7 cellular contexts compared by ENCODE assay signal in the genomic region with DNA sequence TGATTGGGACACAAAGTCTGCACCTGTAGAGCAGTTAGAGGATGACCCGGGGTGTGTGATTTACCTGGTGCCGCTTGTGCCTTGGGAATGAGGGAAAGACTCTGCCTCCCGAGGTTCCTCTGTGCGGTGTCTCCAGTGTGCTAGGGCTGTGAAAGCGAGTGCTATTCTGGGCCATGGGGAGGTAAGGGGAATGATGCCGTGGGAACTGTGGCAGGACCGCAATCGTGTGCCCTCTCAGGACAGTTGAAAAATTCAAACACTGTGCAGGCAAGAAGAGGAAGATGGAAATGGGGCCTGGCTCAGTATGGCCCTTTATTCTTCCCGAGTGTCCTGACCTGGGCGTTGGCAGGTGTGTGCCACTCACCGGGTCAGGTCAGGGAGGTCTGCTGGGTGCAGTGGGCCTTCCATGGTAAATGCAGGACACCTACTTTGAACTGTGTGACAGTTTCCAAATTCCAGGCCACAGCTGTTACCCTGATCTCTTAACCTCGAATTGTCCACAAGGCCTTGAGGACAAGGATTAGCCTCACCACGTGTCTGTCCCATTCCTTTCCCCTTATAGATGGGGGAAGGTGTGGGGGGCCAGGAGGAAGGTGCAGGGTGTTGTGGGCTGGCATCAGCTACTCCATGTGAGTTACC. TPM values are rescaled to one million over a fixed set of nuclear protein-coding genes. Genes with fewer than 3 reads are reported as not detected.
DNase-seq lines count a peak whose midpoint lies in the region; ATAC-seq and TF ChIP-seq lines count a peak whose summit lies in the region.

No MANE protein-coding gene starts in this region.

- H3K9me3 Mint-ChIP-seq in activated T-helper 1 cell treated with anti-CD3 and anti-CD28 coated beads, Interleukin-12 subunit alpha, Interleukin-12 subunit beta, Interleukin-2, Interleukin-4 antibody, amounts not matched to agents 30 ng/mL and 10 ng/mL and 1 ng/mL, durations not matched to agents 14 hours and 24 hours and 36 hours = no peaks in the 10 kb centered on the region
- no peaks in the 10 kb centered on the region for H3K9me3 Mint-ChIP-seq in stimulated activated memory B cell treated with anti-CD40 and anti-IgM and Interleukin-4, amounts not matched to agents 10 μg/mL and 1 μg/mL and 100 μg/mL, for 72 hours

- H3K9ac ChIP-seq in iPS-15b (ENCODE audit: low read depth, low read length) = peak overlapping the region; percentile 90

- H3K27ac ChIP-seq in HL-60 (replicated peaks) = peak overlapping the region; percentile 99

- peaks cover 2% of the 10 kb centered on the region for H3K27me3 Mint-ChIP-seq in activated T-helper 1 cell treated with anti-CD3 and anti-CD28 coated beads, Interleukin-12 subunit alpha, Interleukin-12 subunit beta, Interleukin-2, Interleukin-4 antibody, amounts not matched to agents 30 ng/mL and 10 ng/mL and 1 ng/mL, durations not matched to agents 14 hours and 24 hours and 36 hours (ENCODE audit: insufficient read depth)
- no peaks in the 10 kb centered on the region for H3K27me3 Mint-ChIP-seq in stimulated activated memory B cell treated with anti-CD40 and anti-IgM and Interleukin-4, amounts not matched to agents 10 μg/mL and 1 μg/mL and 100 μg/mL, for 72 hours

- ATAC-seq in stimulated activated memory B cell treated with anti-CD40 and anti-IgM and Interleukin-4, amounts not matched to agents 10 μg/mL and 1 μg/mL and 100 μg/mL, for 72 hours = no peak
- ATAC-seq in HG03378 (IDR thresholded peaks at IDR 0.05; ENCODE audit: unreplicated experiment) = no peak

- H3K27ac Mint-ChIP-seq in activated T-helper 1 cell treated with anti-CD3 and anti-CD28 coated beads, Interleukin-12 subunit alpha, Interleukin-12 subunit beta, Interleukin-2, Interleukin-4 antibody, amounts not matched to agents 30 ng/mL and 10 ng/mL and 1 ng/mL, durations not matched to agents 14 hours and 24 hours and 36 hours = peak overlapping the region; percentile 80
- H3K27ac Mint-ChIP-seq in stimulated activated memory B cell treated with anti-CD40 and anti-IgM and Interleukin-4, amounts not matched to agents 10 μg/mL and 1 μg/mL and 100 μg/mL, for 72 hours = peak overlapping the region; percentile 72

- DNase-seq in HL-60 (ENCODE audit: low read depth in 1 of 2, low spot score in 1 of 2) (no peak), NCI-H1417 treated with DMSO at 0.1 percent for 48 hours (lab: John Stamatoyannopoulos, UW) (no peak), NCI-H748 treated with DMSO at 0.1 percent for 48 hours (lab: John Stamatoyannopoulos, UW) (no peak)
- no peak for DNase-seq in activated T-helper 1 cell treated with anti-CD3 and anti-CD28 coated beads, Interleukin-12 subunit alpha, Interleukin-12 subunit beta, Interleukin-2, Interleukin-4 antibody, amounts not matched to agents 30 ng/mL and 10 ng/mL and 1 ng/mL, durations not matched to agents 14 hours and 24 hours and 36 hours (ENCODE audit: low spot score)

- H3K27me3 ChIP-seq in HL-60 (ENCODE audit: insufficient read depth, poor library complexity, severe bottlenecking) = no peaks in the 10 kb centered on the region
- no peaks in the 10 kb centered on the region for H3K27me3 ChIP-seq in iPS-15b (ENCODE audit: control insufficient read depth, insufficient read depth, low read length)

- H3K36me3 ChIP-seq in iPS-15b (ENCODE audit: control insufficient read depth, insufficient read depth, low read length) = peaks cover 39% of the 10 kb centered on the region

- peak overlapping the region; percentile 92 for H3K4me3 Mint-ChIP-seq in activated T-helper 1 cell treated with anti-CD3 and anti-CD28 coated beads, Interleukin-12 subunit alpha, Interleukin-12 subunit beta, Interleukin-2, Interleukin-4 antibody, amounts not matched to agents 30 ng/mL and 10 ng/mL and 1 ng/mL, durations not matched to agents 14 hours and 24 hours and 36 hours
- peak overlapping the region; percentile 80 for H3K4me3 Mint-ChIP-seq in stimulated activated memory B cell treated with anti-CD40 and anti-IgM and Interleukin-4, amounts not matched to agents 10 μg/mL and 1 μg/mL and 100 μg/mL, for 72 hours

- intact Hi-C loops in activated T-helper 1 cell treated with anti-CD3 and anti-CD28 coated beads, Interleukin-12 subunit alpha, Interleukin-12 subunit beta, Interleukin-2, Interleukin-4 antibody, amounts not matched to agents 30 ng/mL and 10 ng/mL and 1 ng/mL, durations not matched to agents 14 hours and 24 hours and 36 hours (cut with micrococcal nuclease) = no loop called here

- H3K4me1 ChIP-seq in iPS-15b (ENCODE audit: control insufficient read depth, insufficient read depth, low read length) = no peaks in the 10 kb centered on the region

- peaks cover 21% of the 10 kb centered on the region for H3K4me1 Mint-ChIP-seq in activated T-helper 1 cell treated with anti-CD3 and anti-CD28 coated beads, Interleukin-12 subunit alpha, Interleukin-12 subunit beta, Interleukin-2, Interleukin-4 antibody, amounts not matched to agents 30 ng/mL and 10 ng/mL and 1 ng/mL, durations not matched to agents 14 hours and 24 hours and 36 hours (ENCODE audit: low read depth)
- peaks cover 47% of the 10 kb centered on the region for H3K4me1 Mint-ChIP-seq in stimulated activated memory B cell treated with anti-CD40 and anti-IgM and Interleukin-4, amounts not matched to agents 10 μg/mL and 1 μg/mL and 100 μg/mL, for 72 hours

- H3K4me3 ChIP-seq in HL-60 (replicated peaks; ENCODE audit: insufficient read depth, low read length) (peak overlapping the region; percentile 83), iPS-15b (ENCODE audit: low read depth, low read length) (peak overlapping the region; percentile 88)

- TF ChIP-seq CTCF in HL-60 (IDR thresholded peaks at IDR 0.05; ENCODE audit: insufficient read depth, low read length) = no peak

- H3K36me3 Mint-ChIP-seq in activated T-helper 1 cell treated with anti-CD3 and anti-CD28 coated beads, Interleukin-12 subunit alpha, Interleukin-12 subunit beta, Interleukin-2, Interleukin-4 antibody, amounts not matched to agents 30 ng/mL and 10 ng/mL and 1 ng/mL, durations not matched to agents 14 hours and 24 hours and 36 hours (ENCODE audit: low read depth) = peaks cover 9% of the 10 kb centered on the region
- peaks cover 26% of the 10 kb centered on the region for H3K36me3 Mint-ChIP-seq in stimulated activated memory B cell treated with anti-CD40 and anti-IgM and Interleukin-4, amounts not matched to agents 10 μg/mL and 1 μg/mL and 100 μg/mL, for 72 hours

- no peaks in the 10 kb centered on the region for H3K9me3 ChIP-seq in iPS-15b (ENCODE audit: control insufficient read depth, insufficient read depth, low read length)

RNA-seq across cellular contexts. Expression of a gene that starts 1.4 kb away (rescaled TPM):
- 111 and 113 TPM in 2 replicates for total RNA-seq in activated T-helper 1 cell treated with anti-CD3 and anti-CD28 coated beads, Interleukin-12 subunit alpha, Interleukin-12 subunit beta, Interleukin-2, Interleukin-4 antibody, amounts not matched to agents 30 ng/mL and 10 ng/mL and 1 ng/mL, durations not matched to agents 14 hours and 24 hours and 36 hours

RNA-seq across cellular contexts. Expression of a gene that starts 30.3 kb away (rescaled TPM):
- total RNA-seq in activated T-helper 1 cell treated with anti-CD3 and anti-CD28 coated beads, Interleukin-12 subunit alpha, Interleukin-12 subunit beta, Interleukin-2, Interleukin-4 antibody, amounts not matched to agents 30 ng/mL and 10 ng/mL and 1 ng/mL, durations not matched to agents 14 hours and 24 hours and 36 hours = 1.1 and 1.2 TPM in 2 replicates

RNA-seq across cellular contexts. Expression of a gene that starts 41.2 kb away (rescaled TPM):
- total RNA-seq in activated T-helper 1 cell treated with anti-CD3 and anti-CD28 coated beads, Interleukin-12 subunit alpha, Interleukin-12 subunit beta, Interleukin-2, Interleukin-4 antibody, amounts not matched to agents 30 ng/mL and 10 ng/mL and 1 ng/mL, durations not matched to agents 14 hours and 24 hours and 36 hours = 137 and 140 TPM in 2 replicates

RNA-seq across cellular contexts. Expression of a gene that starts 46.6 kb away (rescaled TPM):
- 5.9 and 6.1 TPM in 2 replicates for total RNA-seq in activated T-helper 1 cell treated with anti-CD3 and anti-CD28 coated beads, Interleukin-12 subunit alpha, Interleukin-12 subunit beta, Interleukin-2, Interleukin-4 antibody, amounts not matched to agents 30 ng/mL and 10 ng/mL and 1 ng/mL, durations not matched to agents 14 hours and 24 hours and 36 hours
